In the genomic region with DNA sequence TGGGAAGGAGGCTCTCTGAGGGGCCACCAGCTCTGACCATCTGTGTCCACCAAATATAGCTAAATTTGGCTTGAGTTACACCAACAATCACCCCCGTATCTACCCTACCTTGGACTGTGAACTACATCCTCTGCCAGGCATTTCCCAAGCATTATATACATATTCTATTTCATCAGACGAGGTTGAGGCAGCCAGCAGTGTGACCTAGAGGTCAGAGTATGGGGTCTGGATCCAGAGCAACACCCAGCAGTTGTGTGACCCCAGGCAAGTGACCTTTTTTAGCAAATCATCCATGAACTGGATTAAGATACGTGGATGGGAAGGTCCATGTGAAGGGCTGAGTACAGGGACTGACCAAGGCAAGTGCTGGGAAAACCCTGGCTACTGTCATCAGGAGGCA, we compare ENCODE assay signal across 19 cellular contexts.
"Had no signal": no experiment of that assay in that cellular context is flagged by ENCODE, and none has a peak within 500 bp of the region (broad histone marks: within the 10 kb centered on the region; RNA-seq: fewer than 3 reads in every experiment).

No MANE protein-coding gene starts in this region.

- ATAC-seq: heart right ventricle; naive thymus-derived CD8-positive, alpha-beta T cell; stimulated activated effector memory CD8-positive, alpha-beta T cell treated with anti-CD3 and anti-CD28 coated beads, Interleukin-12 subunit alpha, Interleukin-12 subunit beta, amount 100 ng/mL, for 72 hours; stimulated activated naive CD8-positive, alpha-beta T cell treated with anti-CD3 and anti-CD28 coated beads, Interleukin-15, Interleukin-2, amounts not matched to agents 100 U/mL and 50 U/mL, for 24 hours had no signal

- H3K4me1 ChIP-seq: heart right ventricle, right atrium auricular region, tibial nerve, upper lobe of right lung had no signal

- H3K4me3 ChIP-seq: heart right ventricle, left lung, lung, right atrium auricular region, tibial nerve, upper lobe of right lung, vagina had no signal

- H3K36me3 ChIP-seq: heart right ventricle, left lung, neutrophil, right atrium auricular region, tibial nerve, upper lobe of right lung, vagina had no signal

- DNase-seq: effector memory CD4-positive, alpha-beta T cell; heart right ventricle; hypothalamus; left lung; mesenchymal stem cell; naive thymus-derived CD8-positive, alpha-beta T cell; stimulated activated CD4-positive, alpha-beta T cell treated with anti-CD3 and anti-CD28 coated beads, Interleukin-4, amount 100 ng/mL, for 1 hour; stimulated activated CD8-positive, alpha-beta memory T cell treated with anti-CD3 and anti-CD28 coated beads, Interleukin-4, amount 100 ng/mL, for 48 hours; stimulated activated naive CD8-positive, alpha-beta T cell treated with anti-CD3 and anti-CD28 coated beads, Interleukin-15, Interleukin-2, amounts not matched to agents 100 U/mL and 50 U/mL, for 24 hours had no signal

- H3K9me3 ChIP-seq: heart right ventricle, left lung, neutrophil, right atrium auricular region, tibial nerve, upper lobe of right lung, vagina had no signal

- FAIRE-seq: endometrium, frontal cortex, islet of Langerhans had no signal

- H3K27me3 ChIP-seq: left lung, neutrophil, right atrium auricular region, tibial nerve, upper lobe of right lung, vagina had no signal

- H3K27ac ChIP-seq: heart right ventricle, left lung, neutrophil, right atrium auricular region, tibial nerve, upper lobe of right lung, vagina had no signal
